In the genomic region with DNA sequence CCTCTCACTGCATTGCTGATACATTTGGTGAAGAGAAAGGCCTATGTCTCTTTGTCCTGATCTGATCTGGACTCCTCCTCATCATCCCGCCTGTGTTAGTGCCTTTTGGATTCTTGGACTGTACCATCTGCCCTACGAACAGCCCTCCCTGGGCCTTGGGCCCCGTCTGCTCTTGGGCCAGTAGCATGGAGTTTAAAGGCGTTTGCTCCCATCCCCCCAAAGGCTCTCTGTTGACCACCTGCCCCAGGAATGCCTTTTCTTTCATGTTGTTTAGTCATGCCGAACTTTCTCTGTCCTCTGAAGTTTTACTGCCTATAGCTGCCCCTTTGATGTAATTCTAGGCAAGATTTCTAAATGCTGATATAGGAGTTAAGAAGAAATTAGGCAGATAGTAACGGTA, we compare ENCODE assay signal across 31 cellular contexts. TPM values are rescaled to one million over a fixed set of nuclear protein-coding genes. Genes with fewer than 3 reads are reported as not detected.
DNase-seq lines count a peak whose midpoint lies in the region; ATAC-seq and TF ChIP-seq lines count a peak whose summit lies in the region.
"Had no signal": no experiment of that assay in that cellular context is flagged by ENCODE, and none has a peak within 500 bp of the region (broad histone marks: within the 10 kb centered on the region; RNA-seq: fewer than 3 reads in every experiment).

No MANE protein-coding gene starts in this region.

- peaks cover 22% of the 10 kb centered on the region for H3K4me1 Mint-ChIP-seq in activated naive CD8-positive, alpha-beta T cell treated with anti-CD3 and anti-CD28 coated beads, Interleukin-2, amount 10 ng/mL, durations not matched to agents 7 days and 5 days
- peaks cover 12% of the 10 kb centered on the region for H3K4me1 Mint-ChIP-seq in activated naive CD8-positive, alpha-beta T cell treated with anti-CD3 and anti-CD28 coated beads for 36 hours

- DNase-seq in activated naive CD8-positive, alpha-beta T cell treated with anti-CD3 and anti-CD28 coated beads, Interleukin-2, amount 10 ng/mL, durations not matched to agents 7 days and 5 days, result no peak
- no peak for DNase-seq in activated naive CD8-positive, alpha-beta T cell treated with anti-CD3 and anti-CD28 coated beads for 36 hours
- DNase-seq in neuronal stem cell (ENCODE audit: low spot score), result no peak
- no peak for DNase-seq in NCI-H2171 treated with DMSO at 0.1 percent for 48 hours (lab: John Stamatoyannopoulos, UW)
- no peak for DNase-seq in activated effector memory CD4-positive, alpha-beta T cell treated with Interleukin-2 at 50 U/mL for 16 hours
- DNase-seq: activated CD4-positive, alpha-beta T cell treated with anti-CD3 and anti-CD28 coated beads for 36 hours; activated CD8-positive, alpha-beta T cell treated with anti-CD3 and anti-CD28 coated beads for 36 hours; anterior cingulate cortex; DMS53; effector memory CD4-positive, alpha-beta T cell; H9; midbrain; MV-4-11; naive thymus-derived CD8-positive, alpha-beta T cell; NCI-H146; NCI-H446 treated with DMSO at 0.1 percent for 48 hours; NCI-H82; ovary; RPMI8226; SJCRH30; SW 1271; T-helper 9 cell had no signal

- POLR2A ChIA-PET in activated naive CD8-positive, alpha-beta T cell treated with anti-CD3 and anti-CD28 coated beads, Interleukin-2, amount 10 ng/mL, durations not matched to agents 7 days and 5 days (lab: Charles Lee), result no interaction called here

- H2BK5ac ChIP-seq in neuronal stem cell (ENCODE audit: low read length), result no peak overlapping the region

- H3K27me3 ChIP-seq in iPS-20b (ENCODE audit: insufficient read depth, low read length), result no peaks in the 10 kb centered on the region
- H3K27me3 ChIP-seq in neuronal stem cell (ENCODE audit: control insufficient read depth in 3 of 3, insufficient read depth in 3 of 3, low read depth in 1 of 3, low read length in 3 of 3), result no peaks in the 10 kb centered on the region
- H3K27me3 ChIP-seq in gastroesophageal sphincter, result no peaks in the 10 kb centered on the region
- H3K27me3 ChIP-seq: BLaER1 treated with 17β-estradiol and CSF1 and Interleukin-3, amounts not matched to agents 10 nM and 100 nM; ovary; SJCRH30; tibial nerve had no signal

- no peak overlapping the region for H3K4me2 ChIP-seq in neuronal stem cell (ENCODE audit: insufficient read depth, low read length, poor library complexity, severe bottlenecking)

- WGBS in neuronal stem cell (ENCODE audit: extremely low coverage in 2 of 2, insufficient read length in 2 of 2, insufficient replicate concordance in 1 of 2), 2 donors, result no CpG with 5 or more reads among the region's 6 CpGs
- 60 to 73% methylated on average over 1 to 6 of the region's 6 CpGs for WGBS in gastroesophageal sphincter (ENCODE audit: low coverage in 1 of 2), 2 donors

- peak overlapping the region; percentile 72 for H2AFZ ChIP-seq in neuronal stem cell (ENCODE audit: low read length)

- no peak overlapping the region for H2BK12ac ChIP-seq in neuronal stem cell (ENCODE audit: low read length)

- no peak for TF ChIP-seq CTCF in gastroesophageal sphincter (IDR thresholded peaks at IDR 0.05)

- H3K4me1 ChIP-seq in iPS-20b (ENCODE audit: insufficient read depth, low read length) (peaks cover 37% of the 10 kb centered on the region), neuronal stem cell (ENCODE audit: control insufficient read depth in 2 of 2, insufficient read depth in 1 of 2, low read depth in 1 of 2, low read length in 2 of 2) (peaks cover 39 to 54% of the 10 kb centered on the region in 2 donors), gastroesophageal sphincter (peaks cover 3 to 26% (median 19%) of the 10 kb centered on the region in 3 donors)

- H3K27ac ChIP-seq in iPS-20b (ENCODE audit: low read length) (no peak overlapping the region), neuronal stem cell (replicated peaks; ENCODE audit: low read length) (no peak overlapping the region), gastroesophageal sphincter (no peak overlapping the region)
- H3K27ac ChIP-seq: 22Rv1, HL-60, ovary, SJCRH30, VCaP had no signal

- no peak overlapping the region for H3K4me3 ChIP-seq in iPS-20b (ENCODE audit: low read length)
- no peak overlapping the region for H3K4me3 ChIP-seq in neuronal stem cell (ENCODE audit: low read length in 2 of 2)
- H3K4me3 ChIP-seq in gastroesophageal sphincter, result no peak overlapping the region
- H3K4me3 ChIP-seq: BLaER1 treated with 17β-estradiol and CSF1 and Interleukin-3, amounts not matched to agents 10 nM and 100 nM; ovary; SJCRH30; tibial nerve had no signal

- H3K14ac ChIP-seq in neuronal stem cell (ENCODE audit: low read length), result no peak overlapping the region

- no peak overlapping the region for H2AK5ac ChIP-seq in neuronal stem cell (ENCODE audit: low read depth, low read length)

- no peak overlapping the region for H3K18ac ChIP-seq in neuronal stem cell (ENCODE audit: low read length)

- H3K4ac ChIP-seq in neuronal stem cell (ENCODE audit: low read length), result no peak overlapping the region

- H2BK120ac ChIP-seq in neuronal stem cell (ENCODE audit: low read depth, low read length), result no peak overlapping the region

- H3K9me3 ChIP-seq in iPS-20b (ENCODE audit: insufficient read depth, low read depth, low read length) (no peaks in the 10 kb centered on the region), neuronal stem cell (replicated peaks in 1 of 2; ENCODE audit: control insufficient read depth in 2 of 2, insufficient read depth in 1 of 2, low read depth in 1 of 2, low read length in 2 of 2) (peaks cover 2 to 3% of the 10 kb centered on the region in 2 donors), gastroesophageal sphincter (no peaks in the 10 kb centered on the region)
- H3K9me3 ChIP-seq: ovary, SJCRH30 had no signal

- H3K9ac ChIP-seq in iPS-20b (ENCODE audit: low read depth, low read length), result peak overlapping the region; percentile 27; the same call in 1 of the 2 replicates
- H3K9ac ChIP-seq in neuronal stem cell (ENCODE audit: low read depth, low read length, poor library complexity), result no peak overlapping the region
- H3K9ac ChIP-seq: BLaER1 treated with 17β-estradiol and CSF1 and Interleukin-3, amounts not matched to agents 10 nM and 100 nM had no signal

- H3K23ac ChIP-seq in neuronal stem cell (ENCODE audit: low read depth, low read length, poor library complexity), result no peak overlapping the region

- H3K36me3 Mint-ChIP-seq in activated naive CD8-positive, alpha-beta T cell treated with anti-CD3 and anti-CD28 coated beads, Interleukin-2, amount 10 ng/mL, durations not matched to agents 7 days and 5 days, result peaks cover 69% of the 10 kb centered on the region
- peaks cover 13% of the 10 kb centered on the region for H3K36me3 Mint-ChIP-seq in activated naive CD8-positive, alpha-beta T cell treated with anti-CD3 and anti-CD28 coated beads for 36 hours

- H3K27me3 Mint-ChIP-seq in activated naive CD8-positive, alpha-beta T cell treated with anti-CD3 and anti-CD28 coated beads, Interleukin-2, amount 10 ng/mL, durations not matched to agents 7 days and 5 days, result peaks cover 3% of the 10 kb centered on the region
- H3K27me3 Mint-ChIP-seq in activated naive CD8-positive, alpha-beta T cell treated with anti-CD3 and anti-CD28 coated beads for 36 hours, result no peaks in the 10 kb centered on the region
- H3K27me3 Mint-ChIP-seq: activated CD4-positive, alpha-beta T cell treated with anti-CD3 and anti-CD28 coated beads for 36 hours; activated CD8-positive, alpha-beta T cell treated with anti-CD3 and anti-CD28 coated beads for 36 hours; activated naive CD4-positive, alpha-beta T cell treated with anti-CD3 and anti-CD28 coated beads, Interleukin-2, amount 50 U/mL, for 24 hours had no signal

- no peak for ATAC-seq in activated naive CD8-positive, alpha-beta T cell treated with anti-CD3 and anti-CD28 coated beads, Interleukin-2, amount 10 ng/mL, durations not matched to agents 7 days and 5 days (ENCODE audit: low read depth)
- ATAC-seq in GM18517 (IDR thresholded peaks at IDR 0.05; ENCODE audit: unreplicated experiment) (no peak), gastroesophageal sphincter (no peak)
- ATAC-seq: activated CD4-positive, alpha-beta T cell treated with anti-CD3 and anti-CD28 coated beads for 36 hours; activated CD8-positive, alpha-beta T cell treated with anti-CD3 and anti-CD28 coated beads for 36 hours; naive thymus-derived CD8-positive, alpha-beta T cell had no signal

- TF ChIP-seq EP300 in gastroesophageal sphincter (IDR thresholded peaks at IDR 0.05), result no peak

- H3K9me3 Mint-ChIP-seq in activated naive CD8-positive, alpha-beta T cell treated with anti-CD3 and anti-CD28 coated beads, Interleukin-2, amount 10 ng/mL, durations not matched to agents 7 days and 5 days, result peaks cover 5% of the 10 kb centered on the region
- peaks cover under 1% of the 10 kb centered on the region for H3K9me3 Mint-ChIP-seq in activated naive CD8-positive, alpha-beta T cell treated with anti-CD3 and anti-CD28 coated beads for 36 hours

- H4K91ac ChIP-seq in neuronal stem cell (ENCODE audit: low read depth, low read length, poor library complexity), result no peak overlapping the region

- TF ChIP-seq POLR2A in gastroesophageal sphincter (IDR thresholded peaks at IDR 0.05), result no peak

- peak overlapping the region; percentile 30 for H3K27ac Mint-ChIP-seq in activated naive CD8-positive, alpha-beta T cell treated with anti-CD3 and anti-CD28 coated beads, Interleukin-2, amount 10 ng/mL, durations not matched to agents 7 days and 5 days
- H3K27ac Mint-ChIP-seq in activated naive CD8-positive, alpha-beta T cell treated with anti-CD3 and anti-CD28 coated beads for 36 hours, result no peak overlapping the region
- H3K27ac Mint-ChIP-seq: activated CD4-positive, alpha-beta T cell treated with anti-CD3 and anti-CD28 coated beads for 36 hours; activated CD8-positive, alpha-beta T cell treated with anti-CD3 and anti-CD28 coated beads for 36 hours; activated naive CD4-positive, alpha-beta T cell treated with anti-CD3 and anti-CD28 coated beads, Interleukin-2, amount 50 U/mL, for 24 hours; H9 had no signal

- no peak overlapping the region for H4K8ac ChIP-seq in neuronal stem cell (ENCODE audit: low read depth, low read length)

- no peak overlapping the region for H2BK15ac ChIP-seq in neuronal stem cell (ENCODE audit: low read length)

- H3K4me3 Mint-ChIP-seq in activated naive CD8-positive, alpha-beta T cell treated with anti-CD3 and anti-CD28 coated beads, Interleukin-2, amount 10 ng/mL, durations not matched to agents 7 days and 5 days, result no peak overlapping the region
- no peak overlapping the region for H3K4me3 Mint-ChIP-seq in activated naive CD8-positive, alpha-beta T cell treated with anti-CD3 and anti-CD28 coated beads for 36 hours
- H3K4me3 Mint-ChIP-seq: activated CD4-positive, alpha-beta T cell treated with anti-CD3 and anti-CD28 coated beads for 36 hours; activated CD8-positive, alpha-beta T cell treated with anti-CD3 and anti-CD28 coated beads for 36 hours; activated naive CD4-positive, alpha-beta T cell treated with anti-CD3 and anti-CD28 coated beads, Interleukin-2, amount 50 U/mL, for 24 hours; H9; naive thymus-derived CD8-positive, alpha-beta T cell had no signal

- no peaks in the 10 kb centered on the region for H3K79me1 ChIP-seq in neuronal stem cell (ENCODE audit: low read depth, low read length)

- H3K36me3 ChIP-seq in iPS-20b (ENCODE audit: insufficient read depth, low read depth, low read length), result no peaks in the 10 kb centered on the region
- H3K36me3 ChIP-seq in neuronal stem cell (replicated peaks in 1 of 2; ENCODE audit: control insufficient read depth in 2 of 2, insufficient read depth in 2 of 2, low read length in 2 of 2), result peaks cover 0 to 2% of the 10 kb centered on the region in 2 donors
- no peaks in the 10 kb centered on the region for H3K36me3 ChIP-seq in gastroesophageal sphincter
- H3K36me3 ChIP-seq: BLaER1 treated with 17β-estradiol and CSF1 and Interleukin-3, amounts not matched to agents 10 nM and 100 nM; ovary; SJCRH30; tibial nerve had no signal

RNA-seq across cellular contexts. Expression of gene MEAK7, which starts 30.9 kb away (rescaled TPM):
- 10 to 100 TPM; 95.7 to 98.3 TPM for total RNA-seq in activated naive CD8-positive, alpha-beta T cell treated with anti-CD3 and anti-CD28 coated beads, Interleukin-2, amount 10 ng/mL, durations not matched to agents 7 days and 5 days
- total RNA-seq in activated naive CD8-positive, alpha-beta T cell treated with anti-CD3 and anti-CD28 coated beads for 36 hours, result 10 to 100 TPM; 10.4 to 11.3 TPM
- 8.0 TPM for polyA plus RNA-seq in neuronal stem cell (2013, experiment 1 of 2)
- 8.4 TPM for polyA plus RNA-seq in neuronal stem cell (2013, experiment 2 of 2)
- 10 to 100 TPM in 2 of 4 donors, 1 to 10 TPM in 2; 7.9 to 30.5 (median 10.4) TPM for total RNA-seq in gastroesophageal sphincter
